21 cellular contexts compared by ENCODE assay signal in the genomic region with DNA sequence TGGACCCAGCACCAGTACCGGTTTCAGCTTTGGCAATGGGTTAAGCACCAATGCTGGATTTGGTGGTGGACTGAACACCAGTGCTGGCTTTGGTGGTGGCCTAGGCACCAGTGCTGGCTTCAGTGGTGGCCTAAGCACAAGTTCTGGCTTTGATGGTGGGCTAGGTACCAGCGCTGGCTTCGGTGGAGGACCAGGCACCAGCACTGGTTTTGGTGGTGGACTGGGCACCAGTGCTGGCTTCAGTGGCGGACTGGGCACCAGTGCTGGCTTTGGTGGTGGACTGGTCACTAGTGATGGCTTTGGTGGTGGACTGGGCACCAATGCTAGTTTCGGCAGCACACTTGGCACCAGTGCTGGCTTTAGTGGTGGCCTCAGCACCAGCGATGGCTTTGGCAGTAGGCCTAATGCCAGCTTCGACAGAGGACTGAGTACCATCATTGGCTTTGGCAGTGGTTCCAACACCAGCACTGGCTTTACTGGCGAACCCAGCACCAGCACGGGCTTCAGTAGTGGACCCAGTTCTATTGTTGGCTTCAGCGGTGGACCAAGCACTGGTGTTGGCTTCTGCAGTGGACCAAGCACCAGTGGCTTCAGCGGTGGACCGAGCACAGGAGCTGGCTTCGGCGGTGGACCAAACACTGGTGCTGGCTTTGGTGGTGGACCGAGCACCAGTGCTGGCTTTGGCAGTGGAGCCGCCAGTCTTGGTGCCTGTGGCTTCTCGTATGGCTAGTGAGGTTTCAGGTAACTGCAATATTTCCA. TPM values are rescaled to one million over a fixed set of nuclear protein-coding genes. Genes with fewer than 3 reads are reported as not detected.
DNase-seq lines count a peak whose midpoint lies in the region; ATAC-seq and TF ChIP-seq lines count a peak whose summit lies in the region.
"Had no signal": no experiment of that assay in that cellular context is flagged by ENCODE, and none has a peak within 500 bp of the region (broad histone marks: within the 10 kb centered on the region; RNA-seq: fewer than 3 reads in every experiment).

No MANE protein-coding gene starts in this region.

- H3K4me3 Mint-ChIP-seq in activated naive CD8-positive, alpha-beta T cell treated with anti-CD3 and anti-CD28 coated beads, Interleukin-2, amount 50 U/mL, for 24 hours, result no peak overlapping the region
- H3K4me3 Mint-ChIP-seq: CD4-positive, alpha-beta memory T cell had no signal

- no peaks in the 10 kb centered on the region for H3K9me3 Mint-ChIP-seq in activated naive CD8-positive, alpha-beta T cell treated with anti-CD3 and anti-CD28 coated beads, Interleukin-2, amount 50 U/mL, for 24 hours

- 74 to 97% (median 92%) methylated on average over 9 to 17 of the region's 17 CpGs for WGBS in heart left ventricle, 4 donors
- WGBS in gastroesophageal sphincter (ENCODE audit: low coverage in 1 of 2), 2 donors, result 100% methylated on average over 2 of the region's 17 CpGs; no CpG with 5 or more reads in 1 of the 2 donors
- WGBS in prostate gland, result 96% methylated on average over 4 of the region's 17 CpGs

- H3K27ac Mint-ChIP-seq in activated naive CD8-positive, alpha-beta T cell treated with anti-CD3 and anti-CD28 coated beads, Interleukin-2, amount 50 U/mL, for 24 hours, result no peak overlapping the region
- H3K27ac Mint-ChIP-seq: CD4-positive, alpha-beta memory T cell had no signal

- no peak for TF ChIP-seq POLR2A in heart left ventricle (IDR thresholded peaks at IDR 0.05)
- TF ChIP-seq POLR2A in gastroesophageal sphincter (IDR thresholded peaks at IDR 0.05), result no peak
- no peak for TF ChIP-seq POLR2A in prostate gland (IDR thresholded peaks at IDR 0.05)

- H3K4me1 ChIP-seq in heart left ventricle (no peaks in the 10 kb centered on the region), gastroesophageal sphincter (no peaks in the 10 kb centered on the region), prostate gland (replicated peaks) (no peaks in the 10 kb centered on the region)
- H3K4me1 ChIP-seq: A549, BE2C had no signal

- TF ChIP-seq CTCF in heart left ventricle (IDR thresholded peaks at IDR 0.05), result no peak
- no peak for TF ChIP-seq CTCF in gastroesophageal sphincter (IDR thresholded peaks at IDR 0.05)
- TF ChIP-seq CTCF in prostate gland (IDR thresholded peaks at IDR 0.05), result no peak

- DNase-seq in cardiac septum (ENCODE audit: low spot score) (peak; percentile 71), heart left ventricle (no peak), prostate gland (ENCODE audit: low spot score) (no peak), RPMI8226 (no peak)
- DNase-seq in stimulated activated CD4-positive, alpha-beta T cell treated with anti-CD3 and anti-CD28 coated beads, Interleukin-2, amount 100 ng/mL, for 24 hours, result no peak
- DNase-seq in activated naive CD8-positive, alpha-beta T cell treated with anti-CD3 and anti-CD28 coated beads, Interleukin-2, amount 50 U/mL, for 24 hours, result no peak
- DNase-seq: 8988T; ACHN; AML-193; BE2C; Calu3; CD4-positive, alpha-beta memory T cell; COR-L47; DMS53; DMS79 treated with DMSO at 0.1 percent for 48 hours; GF-D8; GM23248; HCEC 1CT had no signal

- intact Hi-C loops in cardiac septum (cut with DNase I) (no loop called here), heart left ventricle (cut with DNase I) (no loop called here), prostate gland (cut with DNase I) (no loop called here)

- H3K36me3 ChIP-seq in heart left ventricle, result peaks cover 0 to 7% (median 0%) of the 10 kb centered on the region in 9 donors
- H3K36me3 ChIP-seq in gastroesophageal sphincter, result peaks cover 0 to 53% of the 10 kb centered on the region in 2 donors
- H3K36me3 ChIP-seq in prostate gland, result no peaks in the 10 kb centered on the region
- H3K36me3 ChIP-seq: BE2C; BLaER1 treated with 17β-estradiol and CSF1 and Interleukin-3, amounts not matched to agents 10 nM and 100 nM had no signal

- H3K36me3 Mint-ChIP-seq in activated naive CD8-positive, alpha-beta T cell treated with anti-CD3 and anti-CD28 coated beads, Interleukin-2, amount 50 U/mL, for 24 hours (ENCODE audit: low read depth), result peaks cover 2% of the 10 kb centered on the region
- H3K36me3 Mint-ChIP-seq: CD4-positive, alpha-beta memory T cell had no signal

- H3K4me3 ChIP-seq in heart left ventricle (no peak overlapping the region), gastroesophageal sphincter (no peak overlapping the region), prostate gland (no peak overlapping the region)
- H3K4me3 ChIP-seq: A549; BLaER1 treated with 17β-estradiol and CSF1 and Interleukin-3, amounts not matched to agents 10 nM and 100 nM; GM23248 had no signal

- H3K27me3 ChIP-seq in heart left ventricle, result no peaks in the 10 kb centered on the region
- no peaks in the 10 kb centered on the region for H3K27me3 ChIP-seq in gastroesophageal sphincter
- no peaks in the 10 kb centered on the region for H3K27me3 ChIP-seq in prostate gland (replicated peaks; ENCODE audit: insufficient read depth)
- H3K27me3 ChIP-seq: BE2C had no signal

- no peak overlapping the region for H3K27ac ChIP-seq in heart left ventricle
- no peak overlapping the region for H3K27ac ChIP-seq in gastroesophageal sphincter
- peak overlapping the region; percentile 23 to 45 for H3K27ac ChIP-seq in prostate gland
- H3K27ac ChIP-seq: A549; BLaER1 treated with 17β-estradiol and CSF1 and Interleukin-3, amounts not matched to agents 10 nM and 100 nM; GM23248 had no signal

- ATAC-seq in heart left ventricle (no peak), gastroesophageal sphincter (peak; percentile 20)
- no peak for ATAC-seq in activated naive CD8-positive, alpha-beta T cell treated with anti-CD3 and anti-CD28 coated beads, Interleukin-2, amount 50 U/mL, for 24 hours
- ATAC-seq: A549 had no signal

- H3K4me1 Mint-ChIP-seq in activated naive CD8-positive, alpha-beta T cell treated with anti-CD3 and anti-CD28 coated beads, Interleukin-2, amount 50 U/mL, for 24 hours, result no peaks in the 10 kb centered on the region
- H3K4me1 Mint-ChIP-seq: CD4-positive, alpha-beta memory T cell had no signal

- H3K9me3 ChIP-seq in heart left ventricle (peaks cover 0 to 4% (median 0%) of the 10 kb centered on the region in 12 donors), gastroesophageal sphincter (no peaks in the 10 kb centered on the region), prostate gland (no peaks in the 10 kb centered on the region)
- H3K9me3 ChIP-seq: A549, BE2C had no signal

- H3K27me3 Mint-ChIP-seq in activated naive CD8-positive, alpha-beta T cell treated with anti-CD3 and anti-CD28 coated beads, Interleukin-2, amount 50 U/mL, for 24 hours, result no peaks in the 10 kb centered on the region
- H3K27me3 Mint-ChIP-seq: CD4-positive, alpha-beta memory T cell had no signal

- TF ChIP-seq EP300 in gastroesophageal sphincter (IDR thresholded peaks at IDR 0.05), result no peak

RNA-seq across cellular contexts. Expression of a gene that starts 9.8 kb away (rescaled TPM):
- total RNA-seq in cardiac septum (4.6 TPM), heart left ventricle (1 to 10 TPM; 1.0 to 6.2 (median 2.5) TPM), gastroesophageal sphincter (1 to 10 TPM; 3.4 to 9.7 (median 6.6) TPM), prostate gland (10 to 100 TPM in 1 of 2 donors, 1 to 10 TPM in 1; 9.7 to 24.3 TPM)
- polyA plus RNA-seq in heart left ventricle, result 1 to 10 TPM; 1.3 to 2.5 TPM
- total RNA-seq: Calu3 had no signal

Comparison
In these comparisons a context has a peak if more than half of its experiments do, and no peak if none do; other contexts are left out.
1. H3K27ac ChIP-seq: peak in prostate gland (2 of 2); none in heart left ventricle (0 of 12) and gastroesophageal sphincter (0 of 4).